In genomic region chr9:33637881-33638280, GRCh38 we compare ENCODE assay signal across 25 cellular contexts.
A peak's percentile ranks its signal among the peaks of the same experiment; 100 is the strongest.
DNase-seq lines count a peak whose midpoint lies in the region; ATAC-seq and TF ChIP-seq lines count a peak whose summit lies in the region.
"Had no signal": no experiment of that assay in that cellular context is flagged by ENCODE, and none has a peak within 500 bp of the region (broad histone marks: within the 10 kb centered on the region; RNA-seq: fewer than 3 reads in every experiment).

No MANE protein-coding gene starts in this region.

- intact Hi-C loops in lower leg skin (cut with DNase I; ENCODE audit: low total_unique reads) = no loop called here

- no peaks in the 10 kb centered on the region for H4K20me1 ChIP-seq in Loucy (ENCODE audit: insufficient read depth, low read length, poor library complexity, severe bottlenecking)

- H3K27ac ChIP-seq in RWPE1 = no peak overlapping the region
- H3K27ac ChIP-seq: ascending aorta, esophagus squamous epithelium, parathyroid adenoma, Peyer's patch, uterus had no signal

- no peaks in the 10 kb centered on the region for H3K79me2 ChIP-seq in Loucy (ENCODE audit: insufficient read depth, low read length)
- H3K79me2 ChIP-seq: parathyroid adenoma had no signal

- WGBS in lower leg skin, 2 donors = 56 to 59% methylated on average over 8 of the region's 8 CpGs

- no peaks in the 10 kb centered on the region for H3K9me3 ChIP-seq in Loucy (ENCODE audit: insufficient read depth, low read depth, low read length)
- H3K9me3 ChIP-seq: ascending aorta, esophagus squamous epithelium, Peyer's patch, uterus had no signal

- DNase-seq in NCI-H2081 (lab: John Stamatoyannopoulos, UW) (peak; percentile 73 to 92), NCI-H526 treated with DMSO at 0.1 percent for 48 hours (lab: John Stamatoyannopoulos, UW) (peak; percentile 13), iPS-NIHi11 (ENCODE audit: low spot score) (peak; percentile 28), lower leg skin (ENCODE audit: low spot score in 2 of 2) (no peak), RWPE1 (ENCODE audit: low spot score) (no peak)
- DNase-seq: activated CD4-positive, CD25-positive, alpha-beta regulatory T cell treated with anti-CD3 and anti-CD28 coated beads, Interleukin-2, amount 50 U/mL, for 72 hours; activated CD8-positive, alpha-beta T cell treated with anti-CD3 and anti-CD28 coated beads for 36 hours; activated naive CD8-positive, alpha-beta T cell treated with anti-CD3 and anti-CD28 coated beads, Interleukin-2, amount 10 ng/mL, durations not matched to agents 7 days and 5 days; caudate nucleus; CD4-positive, CD25-positive, alpha-beta regulatory T cell; cortex of kidney; endodermal cell; esophagus squamous epithelium; foreskin melanocyte; mammary epithelial cell; NCI-H1105 treated with DMSO at 0.1 percent for 48 hours; NCI-H446 treated with DMSO at 0.1 percent for 48 hours; nephron progenitor cell; Peyer's patch; small intestine; uterus had no signal

- ATAC-seq in HG03045 (IDR thresholded peaks at IDR 0.05; ENCODE audit: unreplicated experiment) = no peak
- ATAC-seq: activated CD8-positive, alpha-beta T cell treated with anti-CD3 and anti-CD28 coated beads for 36 hours had no signal

- H3F3A ChIP-seq in Loucy (ENCODE audit: low read depth) = no peaks in the 10 kb centered on the region

- POLR2A ChIA-PET in RWPE1 (lab: Yijun Ruan, JAX; ENCODE audit: low non-redundant PET) = no interaction called here

- peaks cover 12% of the 10 kb centered on the region for H3K4me1 ChIP-seq in Loucy (ENCODE audit: insufficient read depth, low read length, poor library complexity, severe bottlenecking)
- H3K4me1 ChIP-seq: ascending aorta, esophagus squamous epithelium, parathyroid adenoma, Peyer's patch, uterus had no signal

- no peak overlapping the region for H3K9ac ChIP-seq in Loucy (ENCODE audit: low read depth, low read length, poor library complexity, severe bottlenecking)
- H3K9ac ChIP-seq: parathyroid adenoma had no signal

- TF ChIP-seq CTCF in Loucy (conservative IDR thresholded peaks at IDR 0.05; ENCODE audit: low read length) = no peak
- TF ChIP-seq CTCF in lower leg skin (IDR thresholded peaks at IDR 0.05) = no peak
- TF ChIP-seq CTCF in RWPE1 (conservative IDR thresholded peaks at IDR 0.05; ENCODE audit: low read depth) = no peak

- CTCF ChIA-PET in RWPE1 (lab: Yijun Ruan, JAX) = interaction anchor here (0.6 to 1.2 kb wide), 3 partner anchors 14 to 210 kb away, joined by 3 read pairs; no protein-coding TSS in a partner anchor

- H3K9me2 ChIP-seq in Loucy (replicated peaks; ENCODE audit: low read depth, low read length) = no peaks in the 10 kb centered on the region

- peak overlapping the region; percentile 40 for H3K4me2 ChIP-seq in Loucy (ENCODE audit: low read depth, low read length, poor library complexity, severe bottlenecking)

- no peaks in the 10 kb centered on the region for H3K36me3 ChIP-seq in Loucy (ENCODE audit: insufficient read depth, low read length)
- H3K36me3 ChIP-seq: ascending aorta, esophagus squamous epithelium, Peyer's patch, uterus had no signal

- H2AFZ ChIP-seq in Loucy (ENCODE audit: low read length) = no peak overlapping the region
- H2AFZ ChIP-seq: parathyroid adenoma had no signal

- H3K27me3 ChIP-seq in Loucy (ENCODE audit: insufficient read depth, low read length, poor library complexity, severe bottlenecking) = no peaks in the 10 kb centered on the region
- H3K27me3 ChIP-seq: ascending aorta, Peyer's patch, uterus had no signal

- H3K4me3 ChIP-seq in Loucy (ENCODE audit: low read length, poor library complexity, severe bottlenecking) (peak overlapping the region; percentile 9), lower leg skin (ENCODE audit: low read depth, poor library complexity, severe bottlenecking) (no peak overlapping the region)
- H3K4me3 ChIP-seq: ascending aorta, esophagus squamous epithelium, Peyer's patch, uterus had no signal

- TF ChIP-seq POLR2A in lower leg skin (IDR thresholded peaks at IDR 0.05) = no peak

Comparison
In these comparisons a context has a peak if more than half of its experiments do, and no peak if none do; other contexts are left out.
1. DNase-seq: peak in NCI-H2081 (2 of 2), NCI-H526 treated with DMSO at 0.1 percent for 48 hours (single experiment) and iPS-NIHi11 (single experiment); none in lower leg skin (0 of 2) and RWPE1 (single experiment).